Comparison of ENCODE assay signal across 17 cellular contexts in genomic region chr6:88119769-88120168, GRCh38. TPM values are rescaled to one million over a fixed set of nuclear protein-coding genes. Genes with fewer than 3 reads are reported as not detected.
A peak's percentile ranks its signal among the peaks of the same experiment; 100 is the strongest.
DNase-seq lines count a peak whose midpoint lies in the region; TF ChIP-seq lines count a peak whose summit lies in the region.
"Had no signal": no experiment of that assay in that cellular context is flagged by ENCODE, and none has a peak within 500 bp of the region (broad histone marks: within the 10 kb centered on the region; RNA-seq: fewer than 3 reads in every experiment).

No MANE protein-coding gene starts in this region.

- no peak for TF ChIP-seq POLR2A in adrenal gland (IDR thresholded peaks at IDR 0.05)

- no peaks in the 10 kb centered on the region for H3K9me3 Mint-ChIP-seq in endothelial cell (ENCODE audit: unreplicated experiment)

- H3K9me3 ChIP-seq in adrenal gland (replicated peaks in 1 of 3) = no peaks in the 10 kb centered on the region

- H3K36me3 Mint-ChIP-seq in endothelial cell (ENCODE audit: low read depth, unreplicated experiment) = peaks cover under 1% of the 10 kb centered on the region

- no peak overlapping the region for H3K27ac ChIP-seq in adrenal gland
- H3K27ac ChIP-seq: BLaER1, left lung, stomach had no signal

- no peaks in the 10 kb centered on the region for H3K36me3 ChIP-seq in adrenal gland (replicated peaks in 1 of 2)
- H3K36me3 ChIP-seq: BLaER1, left lung, stomach had no signal

- no peak overlapping the region for H3K27ac Mint-ChIP-seq in endothelial cell (ENCODE audit: unreplicated experiment)

- WGBS in adrenal gland, 4 donors = 38 to 49% (median 45%) methylated on average over 2 of the region's 2 CpGs

- peaks cover 3% of the 10 kb centered on the region for H3K4me1 Mint-ChIP-seq in endothelial cell (ENCODE audit: unreplicated experiment)

- TF ChIP-seq CTCF in adrenal gland (IDR thresholded peaks at IDR 0.05) (no peak), endothelial cell (IDR thresholded peaks at IDR 0.05; ENCODE audit: unreplicated experiment) (no peak)

- H3K4me3 ChIP-seq in adrenal gland = no peak overlapping the region
- H3K4me3 ChIP-seq: BLaER1, left lung, stomach had no signal

- intact Hi-C loops in adrenal gland (cut with DNase I) = no loop called here

- peak; percentile 9 for DNase-seq in ELF-1 (ENCODE audit: low read depth, low spot score)
- DNase-seq in HT-29 (ENCODE audit: low spot score) = peak; percentile 13
- DNase-seq in RPMI8226 = peak; percentile 18
- peak; percentile 7 for DNase-seq in glomerular visceral epithelial cell (ENCODE audit: extremely low spot score)
- no peak for DNase-seq in adrenal gland
- no peak for DNase-seq in NCI-H2196 treated with DMSO at 0.1 percent for 48 hours (lab: John Stamatoyannopoulos, UW; ENCODE audit: unreplicated experiment)
- no peak for DNase-seq in HPDE6-E6E7 (ENCODE audit: extremely low spot score)
- DNase-seq in endothelial cell (ENCODE audit: low spot score) = no peak
- DNase-seq: anterior cingulate cortex, cortex of kidney, EL, left lung, NCI-H1092, posterior cingulate gyrus, stomach had no signal

- no peaks in the 10 kb centered on the region for H3K4me1 ChIP-seq in adrenal gland (replicated peaks in 1 of 2)
- H3K4me1 ChIP-seq: BLaER1, left lung, stomach had no signal

- no peaks in the 10 kb centered on the region for H3K27me3 Mint-ChIP-seq in endothelial cell (ENCODE audit: unreplicated experiment)

- H3K4me3 Mint-ChIP-seq in endothelial cell (ENCODE audit: unreplicated experiment) = no peak overlapping the region

- H3K27me3 ChIP-seq in adrenal gland = no peaks in the 10 kb centered on the region
- H3K27me3 ChIP-seq: BLaER1, left lung, stomach had no signal

RNA-seq across cellular contexts. Expression of gene CNR1, which starts 46.4 kb away (rescaled TPM):
- not detected in 2 replicates for total RNA-seq in HT-29 (2014; rRNA removed; shearing (Covaris generic))
- total RNA-seq in adrenal gland = 10 to 100 TPM in 4 of 8 donors, 1 to 10 TPM in 4; 2.6 to 38.3 (median 13.0) TPM
- polyA plus RNA-seq in adrenal gland = 10 to 100 TPM in 1 of 3 donors, 1 to 10 TPM in 2; 4.2 to 11.3 (median 4.8) TPM
- 2.0 TPM for total RNA-seq in endothelial cell (ENCODE audit: unreplicated experiment)
- total RNA-seq: activated CD8-positive, alpha-beta memory T cell treated with anti-CD3 and anti-CD28 coated beads for 36 hours had no signal

Comparison
In these comparisons a context has a peak if more than half of its experiments do, and no peak if none do; other contexts are left out.
1. DNase-seq: peak in ELF-1 (single experiment), HT-29 (single experiment), RPMI8226 (single experiment) and glomerular visceral epithelial cell (single experiment); none in adrenal gland (0 of 7), NCI-H2196 treated with DMSO at 0.1 percent for 48 hours (single experiment), HPDE6-E6E7 (single experiment) and endothelial cell (single experiment).